In genomic region chr13:94710081-94710809, GRCh38 we compare ENCODE assay signal across 9 cellular contexts. TPM values are rescaled to one million over a fixed set of nuclear protein-coding genes. Genes with fewer than 3 reads are reported as not detected.
DNase-seq lines count a peak whose midpoint lies in the region; ATAC-seq and TF ChIP-seq lines count a peak whose summit lies in the region.
"Had no signal": no experiment of that assay in that cellular context is flagged by ENCODE, and none has a peak within 500 bp of the region (broad histone marks: within the 10 kb centered on the region; RNA-seq: fewer than 3 reads in every experiment).

No MANE protein-coding gene starts in this region.

- H3K4me3 Mint-ChIP-seq in activated naive CD8-positive, alpha-beta T cell treated with anti-CD3 and anti-CD28 coated beads for 36 hours, result peak overlapping the region; percentile 42
- H3K4me3 Mint-ChIP-seq in mesothelial cell of epicardium, result peak overlapping the region; percentile 18

- H3K27me3 ChIP-seq in HUES6 (ENCODE audit: control insufficient read depth, insufficient read depth, low read length), result peaks cover 98% of the 10 kb centered on the region
- H3K27me3 ChIP-seq in tibial artery, result peaks cover 0 to 88% of the 10 kb centered on the region in 2 donors
- peaks cover 77 to 100% (median 85%) of the 10 kb centered on the region in 3 donors for H3K27me3 ChIP-seq in sigmoid colon

- 9 to 10% methylated on average over 19 of the region's 19 CpGs for WGBS in sigmoid colon, 2 donors

- DNase-seq in COLO668 (lab: John Stamatoyannopoulos, UW; ENCODE audit: unreplicated experiment), result peak; percentile 75
- no peak for DNase-seq in activated naive CD8-positive, alpha-beta T cell treated with anti-CD3 and anti-CD28 coated beads for 36 hours
- no peak for DNase-seq in mesothelial cell of epicardium (ENCODE audit: low spot score in 2 of 2, unreplicated experiment in 2 of 2)
- no peak for DNase-seq in tibial artery
- no peak for DNase-seq in Right ventricle myocardium inferior (ENCODE audit: missing footprints)
- DNase-seq in sigmoid colon, result no peak
- DNase-seq: RPMI8226 had no signal

- intact Hi-C loops in tibial artery (cut with DNase I; ENCODE audit: low total_unique reads), result no loop called here
- intact Hi-C loops in Right ventricle myocardium inferior (cut with DNase I), result no loop called here
- intact Hi-C loops in sigmoid colon (cut with DNase I), result no loop called here

- H3K27me3 Mint-ChIP-seq in activated naive CD8-positive, alpha-beta T cell treated with anti-CD3 and anti-CD28 coated beads for 36 hours, result peaks cover 82% of the 10 kb centered on the region
- H3K27me3 Mint-ChIP-seq in mesothelial cell of epicardium (ENCODE audit: low read depth), result peaks cover 87% of the 10 kb centered on the region

- H3K4me1 Mint-ChIP-seq in activated naive CD8-positive, alpha-beta T cell treated with anti-CD3 and anti-CD28 coated beads for 36 hours, result peaks cover 19% of the 10 kb centered on the region
- peaks cover 16% of the 10 kb centered on the region for H3K4me1 Mint-ChIP-seq in mesothelial cell of epicardium

- H3K4me1 ChIP-seq in HUES6 (ENCODE audit: control insufficient read depth, insufficient read depth, low read length) (peaks cover 38% of the 10 kb centered on the region), tibial artery (peaks cover 0 to 46% (median 41%) of the 10 kb centered on the region in 4 donors), sigmoid colon (peaks cover 0 to 46% (median 41%) of the 10 kb centered on the region in 4 donors)

- no peak for TF ChIP-seq EP300 in sigmoid colon (IDR thresholded peaks at IDR 0.05)

- no peaks in the 10 kb centered on the region for H3K36me3 Mint-ChIP-seq in activated naive CD8-positive, alpha-beta T cell treated with anti-CD3 and anti-CD28 coated beads for 36 hours
- H3K36me3 Mint-ChIP-seq in mesothelial cell of epicardium, result no peaks in the 10 kb centered on the region

- no peak overlapping the region for H3K27ac Mint-ChIP-seq in activated naive CD8-positive, alpha-beta T cell treated with anti-CD3 and anti-CD28 coated beads for 36 hours
- no peak overlapping the region for H3K27ac Mint-ChIP-seq in mesothelial cell of epicardium

- TF ChIP-seq POLR2A in sigmoid colon (IDR thresholded peaks at IDR 0.05), result no peak

- no peak for ATAC-seq in HG03139 (IDR thresholded peaks at IDR 0.05; ENCODE audit: unreplicated experiment)
- ATAC-seq in Right ventricle myocardium inferior, result no peak

- H3K36me3 ChIP-seq in HUES6 (ENCODE audit: control insufficient read depth, insufficient read depth, low read length) (no peaks in the 10 kb centered on the region), tibial artery (no peaks in the 10 kb centered on the region), sigmoid colon (no peaks in the 10 kb centered on the region)

- H3K4me3 ChIP-seq in HUES6 (ENCODE audit: low read depth, low read length) (peak overlapping the region; percentile 78), tibial artery (no peak overlapping the region), sigmoid colon (no peak overlapping the region)

- no peak for TF ChIP-seq CTCF in mesothelial cell of epicardium (IDR thresholded peaks at IDR 0.05; ENCODE audit: unreplicated experiment)
- TF ChIP-seq CTCF in tibial artery (IDR thresholded peaks at IDR 0.05), result no peak
- no peak for TF ChIP-seq CTCF in sigmoid colon (IDR thresholded peaks at IDR 0.05)

- H3K9me3 ChIP-seq in HUES6 (ENCODE audit: control insufficient read depth, insufficient read depth, low read depth, low read length), result no peaks in the 10 kb centered on the region
- H3K9me3 ChIP-seq in tibial artery, result no peaks in the 10 kb centered on the region
- no peaks in the 10 kb centered on the region for H3K9me3 ChIP-seq in sigmoid colon

- H3K27ac ChIP-seq in HUES6 (ENCODE audit: low read depth, low read length) (no peak overlapping the region), tibial artery (no peak overlapping the region), sigmoid colon (no peak overlapping the region)

- peaks cover 4% of the 10 kb centered on the region for H3K9me3 Mint-ChIP-seq in activated naive CD8-positive, alpha-beta T cell treated with anti-CD3 and anti-CD28 coated beads for 36 hours
- no peaks in the 10 kb centered on the region for H3K9me3 Mint-ChIP-seq in mesothelial cell of epicardium

- H3K9ac ChIP-seq in HUES6 (ENCODE audit: low read length), result peak overlapping the region; percentile 51

RNA-seq across cellular contexts. Expression of gene SOX21, which starts 2.1 kb away (rescaled TPM):
- total RNA-seq in activated naive CD8-positive, alpha-beta T cell treated with anti-CD3 and anti-CD28 coated beads for 36 hours, result not detected
- total RNA-seq in mesothelial cell of epicardium, result not detected in 3 replicates
- not detected for total RNA-seq in Right ventricle myocardium inferior
- total RNA-seq in sigmoid colon, result not detected
- polyA plus RNA-seq in sigmoid colon, result under 1 TPM in 1 of 3 donors, not detected in 2; 0.60 TPM
